Comparison of ENCODE assay signal across 8 cellular contexts in genomic region chr11:72684236-72684912, GRCh38. TPM values are rescaled to one million over a fixed set of nuclear protein-coding genes. Genes with fewer than 3 reads are reported as not detected.
DNase-seq lines count a peak whose midpoint lies in the region; ATAC-seq and TF ChIP-seq lines count a peak whose summit lies in the region.

No MANE protein-coding gene starts in this region.

- peak; percentile 67 for TF ChIP-seq CTCF in OCI-LY1 (IDR thresholded peaks at IDR 0.05; ENCODE audit: low read length)

- no peak overlapping the region for H3K14ac ChIP-seq in trophoblast cell (ENCODE audit: low read length)

- H3K4me3 ChIP-seq in BLaER1 (no peak overlapping the region), OCI-LY1 (ENCODE audit: low read depth, low read length, poor library complexity, severe bottlenecking) (no peak overlapping the region), trophoblast cell (ENCODE audit: low read depth, low read length) (no peak overlapping the region)

- peaks cover 96% of the 10 kb centered on the region for H4K20me1 ChIP-seq in BLaER1
- no peaks in the 10 kb centered on the region for H4K20me1 ChIP-seq in OCI-LY1 (ENCODE audit: insufficient read depth, low read length)

- no peak overlapping the region for H2BK5ac ChIP-seq in trophoblast cell (ENCODE audit: low read depth, low read length, poor library complexity)

- no peak overlapping the region for H3K18ac ChIP-seq in trophoblast cell (ENCODE audit: low read length)

- no peak overlapping the region for H4K8ac ChIP-seq in trophoblast cell (ENCODE audit: low read depth, low read length)

- H3K27ac ChIP-seq in BLaER1 (no peak overlapping the region), OCI-LY1 (ENCODE audit: low read depth, low read length, poor library complexity, severe bottlenecking) (no peak overlapping the region), trophoblast cell (ENCODE audit: low read depth, low read length) (no peak overlapping the region)

- no peaks in the 10 kb centered on the region for H3F3A ChIP-seq in OCI-LY1 (ENCODE audit: insufficient read depth, low read length)

- ATAC-seq in GM21723 (IDR thresholded peaks at IDR 0.05; ENCODE audit: unreplicated experiment) (peak; percentile 46), GM19467 (IDR thresholded peaks at IDR 0.05; ENCODE audit: unreplicated experiment) (no peak)

- H3K27me3 ChIP-seq in BLaER1 (peaks cover 5% of the 10 kb centered on the region; the same call in 1 of the 2 replicates), OCI-LY1 (ENCODE audit: insufficient read depth, low read length) (no peaks in the 10 kb centered on the region), trophoblast cell (ENCODE audit: insufficient read depth, low read length) (no peaks in the 10 kb centered on the region)

- H3K4me1 ChIP-seq in BLaER1, result peaks cover 26% of the 10 kb centered on the region
- no peaks in the 10 kb centered on the region for H3K4me1 ChIP-seq in OCI-LY1 (ENCODE audit: insufficient read depth, low read length, severe bottlenecking)
- H3K4me1 ChIP-seq in trophoblast cell (ENCODE audit: control insufficient read depth in 1 of 2, insufficient read depth in 2 of 2, low read length in 2 of 2), result no peaks in the 10 kb centered on the region

- H2BK120ac ChIP-seq in trophoblast cell (ENCODE audit: insufficient read depth, low read length, poor library complexity), result no peak overlapping the region

- no peak overlapping the region for H3K4ac ChIP-seq in trophoblast cell (ENCODE audit: low read depth, low read length)

- H4K91ac ChIP-seq in trophoblast cell (ENCODE audit: low read depth, low read length), result no peak overlapping the region

- no peaks in the 10 kb centered on the region for H3K9me2 ChIP-seq in OCI-LY1 (ENCODE audit: low read depth, low read length)

- H2BK12ac ChIP-seq in trophoblast cell (ENCODE audit: low read length), result no peak overlapping the region

- H3K36me3 ChIP-seq in BLaER1 (peaks cover 64% of the 10 kb centered on the region), OCI-LY1 (ENCODE audit: insufficient read depth, low read length) (peaks cover 23% of the 10 kb centered on the region; the same call in 1 of the 2 replicates), trophoblast cell (ENCODE audit: control insufficient read depth in 1 of 2, insufficient read depth in 2 of 2, low read length in 2 of 2) (peaks cover 5 to 7% of the 10 kb centered on the region in 2 experiments)

- H3K79me1 ChIP-seq in trophoblast cell (ENCODE audit: low read length), result no peaks in the 10 kb centered on the region

- WGBS in trophoblast cell (ENCODE audit: extremely low coverage, insufficient coverage, insufficient read length), result no CpG with 5 or more reads among the region's 9 CpGs

- DNase-seq in activated T-cell treated with anti-CD3 and anti-CD28 coated beads for 48 hours (ENCODE audit: low read depth) (peak; percentile 44), fibroblast of the conjunctiva (ENCODE audit: low read depth) (peak; percentile 38), trophoblast cell (peak; percentile 80 to 89), NCI-H1048 (lab: John Stamatoyannopoulos, UW) (no peak)

- no peaks in the 10 kb centered on the region for H3K79me2 ChIP-seq in OCI-LY1 (ENCODE audit: insufficient read depth, low read length)
- H3K79me2 ChIP-seq in trophoblast cell (ENCODE audit: control insufficient read depth, insufficient read depth, low read length, poor library complexity), result no peaks in the 10 kb centered on the region

- H2AK5ac ChIP-seq in trophoblast cell (ENCODE audit: low read length), result no peak overlapping the region

- no peak overlapping the region for H4K12ac ChIP-seq in trophoblast cell (ENCODE audit: low read depth, low read length)

- H2AFZ ChIP-seq in OCI-LY1 (ENCODE audit: low read length) (no peak overlapping the region), trophoblast cell (ENCODE audit: insufficient read depth, low read length, poor library complexity) (no peak overlapping the region)

- H3K4me2 ChIP-seq in BLaER1 (peak overlapping the region; percentile 9; the same call in 1 of the 2 replicates), OCI-LY1 (ENCODE audit: low read length) (no peak overlapping the region), trophoblast cell (ENCODE audit: low read length) (no peak overlapping the region)

- H3K23ac ChIP-seq in trophoblast cell (ENCODE audit: low read length), result no peak overlapping the region

- no peak overlapping the region for H3K9ac ChIP-seq in BLaER1
- no peak overlapping the region for H3K9ac ChIP-seq in OCI-LY1 (ENCODE audit: low read length)
- H3K9ac ChIP-seq in trophoblast cell (ENCODE audit: low read length), result no peak overlapping the region

- no peaks in the 10 kb centered on the region for H3K9me3 ChIP-seq in BLaER1
- no peaks in the 10 kb centered on the region for H3K9me3 ChIP-seq in OCI-LY1 (ENCODE audit: low read length)
- H3K9me3 ChIP-seq in trophoblast cell (ENCODE audit: insufficient read depth, low read depth, low read length), result no peaks in the 10 kb centered on the region

RNA-seq across cellular contexts. Expression of gene PDE2A, which starts 10.2 kb away (rescaled TPM):
- 1.8 and 2.1 TPM in 2 replicates for polyA plus RNA-seq in trophoblast cell (2013)
